In the genomic region with DNA sequence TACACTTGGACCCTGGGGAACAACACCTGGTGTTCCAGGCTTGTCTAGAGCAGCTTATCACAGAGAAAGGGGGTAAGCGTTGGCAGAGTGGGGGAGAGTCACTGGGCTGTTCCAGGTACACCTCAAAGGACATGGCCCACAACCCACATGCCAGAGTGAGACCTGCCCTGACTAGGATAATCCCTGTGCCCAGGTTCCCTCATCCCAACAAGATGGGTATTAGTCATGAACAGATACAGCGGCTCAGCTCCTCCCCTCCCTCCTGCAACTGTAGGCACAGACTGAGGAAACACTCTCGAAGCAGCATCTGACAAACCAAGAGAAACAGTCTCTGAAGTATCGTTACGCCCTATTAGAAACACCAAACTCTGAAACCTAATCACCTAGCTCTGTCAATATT, we compare ENCODE assay signal across 10 cellular contexts. TPM values are rescaled to one million over a fixed set of nuclear protein-coding genes. Genes with fewer than 3 reads are reported as not detected.
DNase-seq lines count a peak whose midpoint lies in the region; ATAC-seq, FAIRE-seq and TF ChIP-seq lines count a peak whose summit lies in the region.
"Had no signal": no experiment of that assay in that cellular context is flagged by ENCODE, and none has a peak within 500 bp of the region (broad histone marks: within the 10 kb centered on the region; RNA-seq: fewer than 3 reads in every experiment).

No MANE protein-coding gene starts in this region.

- no peak for FAIRE-seq in GM12891 (lab: Jason Lieb, UNC)

- H3K79me2 ChIP-seq in SK-N-SH (ENCODE audit: insufficient read depth) (no peaks in the 10 kb centered on the region), smooth muscle cell (ENCODE audit: low read depth) (peaks cover 3% of the 10 kb centered on the region), PC-9 (ENCODE audit: low read depth) (no peaks in the 10 kb centered on the region)

- peak overlapping the region; percentile 72 for H3K4me2 ChIP-seq in SK-N-SH
- H3K4me2 ChIP-seq in smooth muscle cell: peak overlapping the region; percentile 82
- no peak overlapping the region for H3K4me2 ChIP-seq in PC-9

- TF ChIP-seq CTCF in SK-N-SH (IDR thresholded peaks at IDR 0.05): no peak
- TF ChIP-seq CTCF in smooth muscle cell (IDR thresholded peaks at IDR 0.05; ENCODE audit: borderline replicate concordance, insufficient read depth, poor library complexity, severe bottlenecking): no peak
- no peak for TF ChIP-seq CTCF in PC-9 (conservative IDR thresholded peaks at IDR 0.05)

- no peaks in the 10 kb centered on the region for H3K9me3 ChIP-seq in SK-N-SH
- H3K9me3 ChIP-seq in smooth muscle cell (replicated peaks; ENCODE audit: low read depth): no peaks in the 10 kb centered on the region
- no peaks in the 10 kb centered on the region for H3K9me3 ChIP-seq in PC-9 (ENCODE audit: insufficient read depth, low read depth)
- H3K9me3 ChIP-seq: heart right ventricle had no signal

- DNase-seq in H7: peak; percentile 26
- DNase-seq in SK-N-SH: peak; percentile 21
- no peak for DNase-seq in left ventricle myocardium superior
- DNase-seq in smooth muscle cell (lab: John Stamatoyannopoulos, UW; ENCODE audit: unreplicated experiment): no peak
- DNase-seq in PC-9: no peak
- DNase-seq in GM12891 (ENCODE audit: insufficient read length, low spot score): no peak

- H3K27me3 ChIP-seq in H7 (ENCODE audit: control insufficient read depth, insufficient read depth, low read length) (no peaks in the 10 kb centered on the region; the same call in 1 of the 2 replicates), SK-N-SH (ENCODE audit: insufficient read depth) (no peaks in the 10 kb centered on the region), smooth muscle cell (ENCODE audit: low read depth) (no peaks in the 10 kb centered on the region), PC-9 (ENCODE audit: insufficient read depth, low read depth) (0 out of 2 replicates have a peak, but pooled peaks cover 9% of the 10 kb centered on the region)

- H3K4me1 ChIP-seq in SK-N-SH (ENCODE audit: control insufficient read depth in 1 of 2, insufficient read depth in 2 of 2, low read depth in 1 of 2, low read length in 1 of 2): peaks cover 9 to 21% of the 10 kb centered on the region in 2 experiments; a peak in 2 of 4 replicates
- H3K4me1 ChIP-seq in smooth muscle cell (ENCODE audit: low read depth): peaks cover 16% of the 10 kb centered on the region
- no peaks in the 10 kb centered on the region for H3K4me1 ChIP-seq in PC-9 (replicated peaks; ENCODE audit: insufficient read depth)

- ATAC-seq in left ventricle myocardium superior (peak; percentile 8), HG02763 (IDR thresholded peaks at IDR 0.05; ENCODE audit: unreplicated experiment) (no peak), HG02938 (IDR thresholded peaks at IDR 0.05; ENCODE audit: unreplicated experiment) (no peak)

- no TSS peak for BruUV-seq in PC-9 (replicated peaks; lab: Mats Ljungman, UMichigan)

- H3K9me2 ChIP-seq in SK-N-SH (no peaks in the 10 kb centered on the region), PC-9 (ENCODE audit: insufficient read depth) (no peaks in the 10 kb centered on the region)

- intact Hi-C loops in left ventricle myocardium superior (cut with micrococcal nuclease): no loop called here
- intact Hi-C loops in PC-9 (cut with micrococcal nuclease; ENCODE audit: unreplicated experiment): no loop called here

- H3K4me3 ChIP-seq in H7 (ENCODE audit: insufficient read depth, low read depth, low read length) (no peak overlapping the region), SK-N-SH (ENCODE audit: low read depth in 2 of 2, low read length in 1 of 2) (no peak overlapping the region), smooth muscle cell (no peak overlapping the region), PC-9 (no peak overlapping the region)

- POLR2A ChIA-PET in SK-N-SH (lab: Yijun Ruan, JAX): interaction anchor here (1.0 to 3.7 kb wide), 2 partner anchors 32 to 178 kb away, joined by 4 to 17 read pairs; partner anchors contain the start of gene RPS17
- POLR2A ChIA-PET in PC-9 (lab: Charles Lee; ENCODE audit: unreplicated experiment): no interaction called here

- no peak for TF ChIP-seq RAD21 in SK-N-SH (IDR thresholded peaks at IDR 0.05; ENCODE audit: low read length)

- no peak for TF ChIP-seq EP300 in SK-N-SH (IDR thresholded peaks at IDR 0.05; ENCODE audit: borderline replicate concordance in 1 of 2, low read depth in 1 of 2, low read length in 1 of 2)

- no peak for TF ChIP-seq POLR2A in GM12891 (IDR thresholded peaks at IDR 0.05; ENCODE audit: low read depth, low read length)

- WGBS in SK-N-SH (ENCODE audit: low lambda C conversion rate): 100% methylated on average over 1 of the region's 5 CpGs
- 73% methylated on average over 5 of the region's 5 CpGs for WGBS in smooth muscle cell (ENCODE audit: low lambda C conversion rate)

- H4K20me1 ChIP-seq in SK-N-SH (ENCODE audit: insufficient read depth): no peaks in the 10 kb centered on the region
- no peaks in the 10 kb centered on the region for H4K20me1 ChIP-seq in smooth muscle cell (ENCODE audit: low read depth)
- H4K20me1 ChIP-seq in PC-9 (ENCODE audit: insufficient read depth): no peaks in the 10 kb centered on the region

- H3K36me3 ChIP-seq in H7 (replicated peaks; ENCODE audit: control insufficient read depth, insufficient read depth, low read length) (no peaks in the 10 kb centered on the region), SK-N-SH (replicated peaks in 1 of 2; ENCODE audit: control insufficient read depth in 1 of 2, insufficient read depth in 2 of 2, low read length in 1 of 2) (no peaks in the 10 kb centered on the region), smooth muscle cell (ENCODE audit: low read depth) (no peaks in the 10 kb centered on the region), PC-9 (ENCODE audit: low read depth) (no peaks in the 10 kb centered on the region)
- H3K36me3 ChIP-seq: cardiac muscle cell, heart right ventricle had no signal

- no peak overlapping the region for H3K9ac ChIP-seq in SK-N-SH
- H3K9ac ChIP-seq in smooth muscle cell (ENCODE audit: low read depth): no peak overlapping the region

- CTCF ChIA-PET in SK-N-SH (lab: Yijun Ruan, JAX) (interaction anchor here (0.6 to 4.1 kb wide), 4 partner anchors 32 to 428 kb away, joined by 3 to 15 read pairs (median 5); partner anchors contain the start of gene RPS17), PC-9 (lab: Charles Lee) (no interaction called here)

- H2AFZ ChIP-seq in SK-N-SH (ENCODE audit: low read depth): peak overlapping the region; percentile 89; the same call in 1 of the 2 replicates
- peak overlapping the region; percentile 81 for H2AFZ ChIP-seq in smooth muscle cell (ENCODE audit: low read depth)
- H2AFZ ChIP-seq in PC-9: no peak overlapping the region

- H3F3A ChIP-seq in SK-N-SH (replicated peaks; ENCODE audit: insufficient read depth) (no peaks in the 10 kb centered on the region), smooth muscle cell (ENCODE audit: low read depth) (no peaks in the 10 kb centered on the region), PC-9 (ENCODE audit: insufficient read depth, low read depth) (no peaks in the 10 kb centered on the region)

- H3K27ac ChIP-seq in SK-N-SH (ENCODE audit: low read depth in 2 of 2, low read length in 1 of 2) (no peak overlapping the region), smooth muscle cell (ENCODE audit: low read depth) (peak overlapping the region; percentile 96), PC-9 (no peak overlapping the region)
- H3K27ac ChIP-seq: cardiac muscle cell had no signal

TF ChIP-seq in SK-N-SH, 30 proteins besides CTCF, POLR2A, EP300 and RAD21 (continues in another document):
- TF ChIP-seq NRF1 (IDR thresholded peaks at IDR 0.05; ENCODE audit: low read depth, low read length): no peak
- TF ChIP-seq PBX3 (IDR thresholded peaks at IDR 0.05): no peak
- no peak for TF ChIP-seq SMC3 (IDR thresholded peaks at IDR 0.05; ENCODE audit: low read depth, low read length)
- TF ChIP-seq FOXJ3 (CRISPR knock-in tag; IDR thresholded peaks at IDR 0.05): no peak
- TF ChIP-seq, protein P1, sequence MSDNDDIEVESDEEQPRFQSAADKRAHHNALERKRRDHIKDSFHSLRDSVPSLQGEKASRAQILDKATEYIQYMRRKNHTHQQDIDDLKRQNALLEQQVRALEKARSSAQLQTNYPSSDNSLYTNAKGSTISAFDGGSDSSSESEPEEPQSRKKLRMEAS (IDR thresholded peaks at IDR 0.05; ENCODE audit: low read depth): no peak

TF ChIP-seq in GM12891, 5 proteins besides CTCF, POLR2A, EP300 and RAD21:
- no peak for TF ChIP-seq SPI1 (IDR thresholded peaks at IDR 0.05; ENCODE audit: low read depth, low read length)
- no peak for TF ChIP-seq PAX5 (IDR thresholded peaks at IDR 0.05; ENCODE audit: insufficient read depth, low read length, severe bottlenecking)
- TF ChIP-seq POU2F2 (IDR thresholded peaks at IDR 0.05; ENCODE audit: low read depth, low read length): no peak
- TF ChIP-seq TAF1 (IDR thresholded peaks at IDR 0.05; ENCODE audit: low read depth, low read length): no peak
- TF ChIP-seq POLR2AphosphoS5 (IDR thresholded peaks at IDR 0.05; ENCODE audit: low read depth, low read length): no peak

RNA-seq across cellular contexts. Expression of gene RPS17, which starts 32.1 kb away (rescaled TPM):
- total RNA-seq in H7 (2014; rRNA removed; shearing (Covaris generic)): 2,542 and 3,503 TPM in 2 replicates
- polyA plus RNA-seq in SK-N-SH (2012; rRNA removed) (8,662 and 9,168 TPM in 2 replicates), smooth muscle cell (592 and 663 TPM in 2 replicates)
- 12,330 and 13,920 TPM in 2 replicates for polyA plus RNA-seq in SK-N-SH (2012; cell fraction: cytosol; rRNA removed)
- 1,411 and 1,629 TPM in 2 replicates for polyA plus RNA-seq in SK-N-SH (2012; cell fraction: nucleus; rRNA removed)
- total RNA-seq in left ventricle myocardium superior (717 TPM), smooth muscle cell (3,589 and 4,582 TPM in 2 replicates), PC-9 (2021) (1,891 and 1,969 TPM in 2 replicates)
- polyA plus RNA-seq in GM12891 (2012; ENCODE audit: low read depth, missing spikeins): 9,416 TPM

Comparison
In these comparisons a context has a peak if more than half of its experiments do, and no peak if none do; other contexts are left out.
1. DNase-seq: peak in H7 (single experiment) and SK-N-SH (single experiment); none in left ventricle myocardium superior (single experiment), smooth muscle cell (single experiment), PC-9 (0 of 2) and GM12891 (single experiment).